Comparison of ENCODE assay signal across 21 cellular contexts in the genomic region with DNA sequence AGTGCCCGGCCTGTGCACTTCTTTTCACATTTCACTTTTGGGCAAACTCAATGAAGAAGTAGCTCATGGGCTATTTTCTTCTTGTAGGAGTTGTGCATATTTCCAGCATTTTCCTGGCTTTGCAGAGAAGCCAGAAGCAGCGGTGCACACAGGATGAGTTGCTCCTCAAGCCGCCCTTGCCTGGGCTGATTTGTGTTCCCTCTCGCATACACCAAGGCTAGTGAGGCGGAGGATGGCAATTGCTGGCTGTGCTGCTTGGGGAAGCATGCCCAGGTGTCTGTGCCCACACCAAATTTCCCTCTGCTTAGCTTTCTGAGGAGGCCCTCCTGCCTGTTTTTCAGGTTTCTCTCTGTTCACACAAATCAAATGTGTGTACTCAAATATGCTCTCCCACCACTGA.
"Had no signal": no experiment of that assay in that cellular context is flagged by ENCODE, and none has a peak within 500 bp of the region (broad histone marks: within the 10 kb centered on the region; RNA-seq: fewer than 3 reads in every experiment).

No MANE protein-coding gene starts in this region.

- H3K4me1 Mint-ChIP-seq: activated naive CD8-positive, alpha-beta T cell treated with anti-CD3 and anti-CD28 coated beads, Interleukin-2, amount 10 ng/mL, durations not matched to agents 7 days and 5 days had no signal

- H3K36me3 ChIP-seq: adrenal gland had no signal

- H3K36me3 Mint-ChIP-seq: activated naive CD8-positive, alpha-beta T cell treated with anti-CD3 and anti-CD28 coated beads, Interleukin-2, amount 10 ng/mL, durations not matched to agents 7 days and 5 days had no signal

- H3K9me3 ChIP-seq: adrenal gland had no signal

- H3K27ac ChIP-seq: adrenal gland had no signal

- H3K4me1 ChIP-seq: adrenal gland had no signal

- H3K9me3 Mint-ChIP-seq: activated naive CD8-positive, alpha-beta T cell treated with anti-CD3 and anti-CD28 coated beads, Interleukin-2, amount 10 ng/mL, durations not matched to agents 7 days and 5 days had no signal

- H3K4me3 Mint-ChIP-seq: activated CD8-positive, alpha-beta T cell treated with anti-CD3 and anti-CD28 coated beads, Interleukin-2, amount 10 ng/mL, durations not matched to agents 7 days and 5 days; activated naive CD8-positive, alpha-beta T cell treated with anti-CD3 and anti-CD28 coated beads, Interleukin-2, amount 10 ng/mL, durations not matched to agents 7 days and 5 days had no signal

- DNase-seq: activated CD4-positive, alpha-beta T cell treated with anti-CD3 and anti-CD28 coated beads for 48 hours; activated CD4-positive, alpha-beta T cell treated with anti-CD3 and anti-CD28 coated beads, Interleukin-2, amount 50 U/mL, for 4 hours; activated CD8-positive, alpha-beta memory T cell treated with anti-CD3 and anti-CD28 coated beads, Interleukin-2, amount 50 U/mL, for 48 hours; activated CD8-positive, alpha-beta T cell treated with anti-CD3 and anti-CD28 coated beads, Interleukin-2, amount 10 ng/mL, durations not matched to agents 7 days and 5 days; activated naive CD4-positive, alpha-beta T cell treated with anti-CD3 and anti-CD28 coated beads, Interleukin-2, amount 50 U/mL, for 16 hours; activated naive CD8-positive, alpha-beta T cell treated with anti-CD3 and anti-CD28 coated beads, Interleukin-2, amount 10 ng/mL, durations not matched to agents 7 days and 5 days; activated T-cell treated with anti-CD3 and anti-CD28 coated beads, Interleukin-2, amount 50 U/mL, for 1 hour; adrenal gland; anterior cingulate cortex; central memory CD4-positive, alpha-beta T cell; Kasumi-1; KBM-7; NCI-H1092; NCI-H1417 treated with DMSO at 0.1 percent for 48 hours; NCI-H1694; NCI-H2029; NCI-H345; NCI-H510A; NCI-H526 treated with DMSO at 0.1 percent for 48 hours; NCI-H82; SIG-M5 had no signal

- H3K27me3 ChIP-seq: adrenal gland had no signal

- H3K27me3 Mint-ChIP-seq: activated naive CD8-positive, alpha-beta T cell treated with anti-CD3 and anti-CD28 coated beads, Interleukin-2, amount 10 ng/mL, durations not matched to agents 7 days and 5 days had no signal

- H3K27ac Mint-ChIP-seq: activated CD8-positive, alpha-beta T cell treated with anti-CD3 and anti-CD28 coated beads, Interleukin-2, amount 10 ng/mL, durations not matched to agents 7 days and 5 days; activated naive CD8-positive, alpha-beta T cell treated with anti-CD3 and anti-CD28 coated beads, Interleukin-2, amount 10 ng/mL, durations not matched to agents 7 days and 5 days had no signal

- H3K4me3 ChIP-seq: adrenal gland had no signal
